Comparison of ENCODE assay signal across 1 cellular context in genomic region chr2:96386470-96386869, GRCh38.
TF ChIP-seq lines count a peak whose summit lies in the region.

No MANE protein-coding gene starts in this region.

TF ChIP-seq in H1, 55 proteins besides CTCF, POLR2A, EP300 and RAD21 (continued from another document):
- no peak for TF ChIP-seq E2F6 (IDR thresholded peaks at IDR 0.05)
- TF ChIP-seq KDM4A (IDR thresholded peaks at IDR 0.05; ENCODE audit: low read depth, low read length, severe bottlenecking) = no peak
- TF ChIP-seq USF2 (IDR thresholded peaks at IDR 0.05; ENCODE audit: low read length) = peak; percentile 22; the same call in 1 of the 2 replicates
- TF ChIP-seq CEBPB (IDR thresholded peaks at IDR 0.05; ENCODE audit: low read depth, low read length) = no peak
- TF ChIP-seq CHD1 (IDR thresholded peaks at IDR 0.05; ENCODE audit: low read depth, low read length) = no peak
